In the genomic region with DNA sequence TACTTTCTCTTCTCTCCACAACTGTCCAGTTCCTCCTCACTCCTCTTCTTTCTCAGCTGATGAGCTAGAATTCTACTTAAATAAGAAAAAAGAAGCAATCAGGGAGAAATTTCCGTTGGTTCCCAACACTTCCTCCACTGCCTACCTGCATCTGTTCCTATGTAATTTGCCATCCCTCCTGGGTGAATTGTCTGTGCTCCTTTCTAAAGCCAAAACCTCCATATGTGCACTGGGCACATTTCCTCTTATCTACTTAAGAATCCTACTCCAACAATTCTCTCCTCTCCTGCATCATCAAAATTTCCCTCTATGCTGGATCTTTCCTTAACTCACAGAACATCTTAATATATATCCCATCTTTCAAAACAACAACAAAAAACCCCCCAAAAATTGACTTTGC, we compare ENCODE assay signal across 25 cellular contexts. TPM values are rescaled to one million over a fixed set of nuclear protein-coding genes. Genes with fewer than 3 reads are reported as not detected.
DNase-seq lines count a peak whose midpoint lies in the region; ATAC-seq, FAIRE-seq and TF ChIP-seq lines count a peak whose summit lies in the region.
"Had no signal": no experiment of that assay in that cellular context is flagged by ENCODE, and none has a peak within 500 bp of the region (broad histone marks: within the 10 kb centered on the region; RNA-seq: fewer than 3 reads in every experiment).

No MANE protein-coding gene starts in this region.

- TF ChIP-seq RAD21 in liver (IDR thresholded peaks at IDR 0.05) (no peak), HepG2 (CRISPR knock-in tag; IDR thresholded peaks at IDR 0.05) (no peak)

- BruUV-seq in HepG2 (replicated peaks; lab: Mats Ljungman, UMichigan) = no TSS peak

- H3K4me3 ChIP-seq in liver (ENCODE audit: low read depth in 1 of 3, low read length in 3 of 3) (no peak overlapping the region), HepG2 (replicated peaks in 1 of 3; ENCODE audit: insufficient read depth in 1 of 3, low read depth in 2 of 3, low read length in 3 of 3) (no peak overlapping the region), lower lobe of right lung (peak overlapping the region; percentile 8)
- H3K4me3 ChIP-seq in effector memory CD4-positive, alpha-beta T cell (ENCODE audit: insufficient read depth, low read depth, low read length, poor library complexity, severe bottlenecking) = peak overlapping the region; percentile 13
- H3K4me3 ChIP-seq: BLaER1, GM12878, GM23338 had no signal

- peak overlapping the region; percentile 61 to 73 for H3K27ac ChIP-seq in liver (ENCODE audit: low read depth in 1 of 2, low read length in 2 of 2)
- no peak overlapping the region for H3K27ac ChIP-seq in HepG2 (ENCODE audit: extremely low read length, insufficient read depth, low read length)
- no peak overlapping the region for H3K27ac ChIP-seq in effector memory CD4-positive, alpha-beta T cell (ENCODE audit: insufficient read depth, low read length, poor library complexity, severe bottlenecking)
- no peak overlapping the region for H3K27ac ChIP-seq in lower lobe of right lung
- H3K27ac ChIP-seq: 22Rv1, BLaER1, C4-2B had no signal

- peaks cover 17% of the 10 kb centered on the region for H3K79me2 ChIP-seq in HepG2 (ENCODE audit: insufficient read depth, low read length)

- no peak for TF ChIP-seq CTCF in liver (IDR thresholded peaks at IDR 0.05; ENCODE audit: low read depth, low read length, missing input control)
- TF ChIP-seq CTCF in HepG2 (CRISPR knock-in tag; IDR thresholded peaks at IDR 0.05) = no peak
- TF ChIP-seq CTCF in lower lobe of right lung (IDR thresholded peaks at IDR 0.05) = no peak

- 89% methylated on average over 1 of the region's 1 CpG for WGBS in liver
- 97% methylated on average over 1 of the region's 1 CpG for WGBS in HepG2 (ENCODE audit: low lambda C conversion rate)

- intact Hi-C loops in HepG2 (cut with micrococcal nuclease; ENCODE audit: unreplicated experiment) (no loop called here), lower lobe of right lung (cut with DNase I) (no loop called here)

- CTCF ChIA-PET in HepG2 (lab: Yijun Ruan, JAX; ENCODE audit: low intra/inter-chr PET ratio, low total read pairs) = no interaction called here
- CTCF ChIA-PET in HEK293T (lab: Yijun Ruan, JAX) = no interaction called here

- no peak overlapping the region for H3K9ac ChIP-seq in liver (ENCODE audit: low read depth in 1 of 2, low read length in 2 of 2)
- H3K9ac ChIP-seq in HepG2 (ENCODE audit: insufficient read depth, low read depth, low read length) = no peak overlapping the region
- H3K9ac ChIP-seq: BLaER1 had no signal

- no peak overlapping the region for H2AFZ ChIP-seq in HepG2 (ENCODE audit: low read length)
- H2AFZ ChIP-seq: GM23338 had no signal

- ATAC-seq in HepG2 (no peak), lower lobe of right lung (no peak)
- ATAC-seq: CD8-positive, alpha-beta T cell; GM12878; GM23338; HCT116 had no signal

- no peak for TF ChIP-seq EP300 in HepG2 (IDR thresholded peaks at IDR 0.05; ENCODE audit: low read depth in 2 of 2, low read length in 2 of 2)
- no peak for TF ChIP-seq EP300 in HepG2 (CRISPR knock-in tag; IDR thresholded peaks at IDR 0.05; ENCODE audit: borderline replicate concordance)

- H3K36me3 ChIP-seq in liver (ENCODE audit: control insufficient read depth in 4 of 4, insufficient read depth in 3 of 4, low read depth in 1 of 4, low read length in 3 of 4) (peaks cover 0 to 5% (median under 1%) of the 10 kb centered on the region in 4 donors), HepG2 (replicated peaks in 1 of 2; ENCODE audit: control insufficient read depth in 1 of 2, insufficient read depth in 2 of 2, low read length in 2 of 2) (peaks cover 7 to 25% of the 10 kb centered on the region in 2 experiments; a peak in 4 of 5 replicates), lower lobe of right lung (no peaks in the 10 kb centered on the region)
- no peaks in the 10 kb centered on the region for H3K36me3 ChIP-seq in effector memory CD4-positive, alpha-beta T cell (ENCODE audit: control insufficient read depth, insufficient read depth, low read length)
- H3K36me3 ChIP-seq: BLaER1 had no signal

- no peak for DNase-seq in HepG2 (ENCODE audit: low spot score)
- no peak for DNase-seq in effector memory CD4-positive, alpha-beta T cell
- DNase-seq in lower lobe of right lung = no peak
- no peak for DNase-seq in NK-92 (lab: John Stamatoyannopoulos, UW; ENCODE audit: unreplicated experiment)
- DNase-seq in NCI-H1417 (lab: John Stamatoyannopoulos, UW) = no peak
- no peak for DNase-seq in NCI-H226
- DNase-seq in HEK293T (ENCODE audit: extremely low spot score) = no peak
- DNase-seq: Caco-2; CD4-positive, CD25-positive, alpha-beta regulatory T cell; CD8-positive, alpha-beta T cell; DMS153; DND-41; GDM1; H9; HFFc6 had no signal

- H3K4me2 ChIP-seq in HepG2 (ENCODE audit: low read depth, low read length) = no peak overlapping the region
- H3K4me2 ChIP-seq: BLaER1, GM23338 had no signal

- TF ChIP-seq POLR2A in HepG2 (IDR thresholded peaks at IDR 0.05; ENCODE audit: insufficient read depth in 1 of 2, low read depth in 2 of 2, low read length in 2 of 2) = no peak

- no peak for FAIRE-seq in HepG2 (lab: Jason Lieb, UNC)
- FAIRE-seq: A204.1, GM12878, GM19239 had no signal

- in situ Hi-C loops in HepG2 (cut with HindIII; ENCODE audit: extremely low pct_ligation_motif_present, low pct_unique_long_range_greater_than_20kb) = no loop called here

- H3K9me3 ChIP-seq in liver (ENCODE audit: control insufficient read depth in 4 of 4, low read length in 3 of 4) = no peaks in the 10 kb centered on the region
- H3K9me3 ChIP-seq in HepG2 (ENCODE audit: low read length) = no peaks in the 10 kb centered on the region
- H3K9me3 ChIP-seq in effector memory CD4-positive, alpha-beta T cell (ENCODE audit: control insufficient read depth, low read length) = no peaks in the 10 kb centered on the region
- H3K9me3 ChIP-seq in lower lobe of right lung = no peaks in the 10 kb centered on the region
- H3K9me3 ChIP-seq: BLaER1, Caco-2 had no signal

- H3K27me3 ChIP-seq in liver (ENCODE audit: control insufficient read depth in 4 of 4, insufficient read depth in 4 of 4, low read length in 3 of 4) (no peaks in the 10 kb centered on the region), HepG2 (ENCODE audit: control insufficient read depth in 1 of 2, insufficient read depth in 2 of 2, low read length in 2 of 2) (no peaks in the 10 kb centered on the region), lower lobe of right lung (ENCODE audit: low read depth) (no peaks in the 10 kb centered on the region)
- H3K27me3 ChIP-seq in effector memory CD4-positive, alpha-beta T cell (replicated peaks; ENCODE audit: control insufficient read depth, insufficient read depth, low read length, poor library complexity, severe bottlenecking) = no peaks in the 10 kb centered on the region
- H3K27me3 ChIP-seq: BLaER1 had no signal

- H3K4me1 ChIP-seq in liver (ENCODE audit: control insufficient read depth in 4 of 4, insufficient read depth in 4 of 4, low read length in 3 of 4) = peaks cover 3 to 30% (median 17%) of the 10 kb centered on the region in 4 donors
- peaks cover 38% of the 10 kb centered on the region for H3K4me1 ChIP-seq in HepG2 (ENCODE audit: insufficient read depth, low read length)
- H3K4me1 ChIP-seq in effector memory CD4-positive, alpha-beta T cell (ENCODE audit: control insufficient read depth, insufficient read depth, low read length, poor library complexity, severe bottlenecking) = peaks cover 5% of the 10 kb centered on the region
- no peaks in the 10 kb centered on the region for H3K4me1 ChIP-seq in lower lobe of right lung
- H3K4me1 ChIP-seq: BLaER1 had no signal

- no peaks in the 10 kb centered on the region for H4K20me1 ChIP-seq in HepG2 (ENCODE audit: insufficient read depth, low read length)
- H4K20me1 ChIP-seq: BLaER1 had no signal

- POLR2A ChIA-PET in HepG2 (lab: Yijun Ruan, JAX) (interaction anchor here (1.1 kb wide), 1 partner anchor 13 kb away, joined by 3 read pairs; no protein-coding TSS in a partner anchor), HEK293T (lab: Yijun Ruan, JAX) (no interaction called here)

RNA-seq across cellular contexts. Expression of a gene that starts 35.2 kb away (rescaled TPM):
- total RNA-seq in liver = 1 to 10 TPM; 2.3 to 4.5 TPM
- 1 to 10 TPM in 1 of 2 donors, under 1 TPM in 1; 0.72 to 1.0 TPM for polyA plus RNA-seq in liver
- total RNA-seq in HepG2 (2016; rRNA removed; fragmentation: Illumina TruSeq; extraction: Trizol) = not detected in 2 replicates
- not detected in 2 replicates for total RNA-seq in HepG2 (2016; cell fraction: cytosol; rRNA removed; fragmentation: Illumina TruSeq; extraction: Trizol; ENCODE audit: low read depth)
- total RNA-seq in HepG2 (2016; cell fraction: insoluble cytoplasmic fraction; rRNA removed; fragmentation: Illumina TruSeq; extraction: Trizol) = not detected in 2 replicates
- total RNA-seq in HepG2 (2016; cell fraction: membrane; rRNA removed; fragmentation: Illumina TruSeq; extraction: Trizol) = not detected in 2 replicates
- not detected in 2 replicates for total RNA-seq in HepG2 (2016; cell fraction: nucleus; rRNA removed; fragmentation: Illumina TruSeq; extraction: Trizol)
- polyA plus RNA-seq in HepG2 (2011; rRNA removed) = not detected in 2 replicates
- not detected in 2 replicates for polyA plus RNA-seq in HepG2 (2011; cell fraction: cytosol; rRNA removed)
- polyA plus RNA-seq in HepG2 (2011; cell fraction: nucleus; rRNA removed) = not detected in 2 replicates
- not detected in 2 replicates for polyA plus RNA-seq in HepG2 (2012)
- polyA plus RNA-seq in HepG2 (2016; cell fraction: cytosol; fragmentation: Illumina TruSeq; extraction: Trizol; ENCODE audit: low read depth) = not detected in 2 replicates
- polyA plus RNA-seq in HepG2 (2016; cell fraction: insoluble cytoplasmic fraction; fragmentation: Illumina TruSeq; extraction: Trizol; ENCODE audit: low read depth) = not detected in 2 replicates
- polyA plus RNA-seq in HepG2 (2016; cell fraction: membrane; fragmentation: Illumina TruSeq; extraction: Trizol; ENCODE audit: low read depth) = not detected in 2 replicates
- not detected in 2 replicates for polyA plus RNA-seq in HepG2 (2016; cell fraction: nucleus; fragmentation: Illumina TruSeq; extraction: Trizol; ENCODE audit: insufficient read depth, low read depth)
- not detected in 2 replicates for polyA minus RNA-seq in HepG2 (2011; rRNA and poly(A)+ RNA removed; ENCODE audit: low replicate concordance)
- not detected in 2 replicates for polyA minus RNA-seq in HepG2 (2011; cell fraction: cytosol; rRNA and poly(A)+ RNA removed)
- not detected in 2 replicates for polyA minus RNA-seq in HepG2 (2011; cell fraction: nucleus; rRNA and poly(A)+ RNA removed)
- total RNA-seq in lower lobe of right lung = 13.4 TPM
- total RNA-seq: Caco-2, GM23338, H4, H9 had no signal
- polyA plus RNA-seq: GM23338 had no signal

RNA-seq across cellular contexts. Expression of a gene that starts 47.2 kb away (rescaled TPM):
- 10 to 100 TPM; 13.0 to 20.8 TPM for total RNA-seq in liver
- 10 to 100 TPM in 1 of 2 donors, 1 to 10 TPM in 1; 2.8 to 11.3 TPM for polyA plus RNA-seq in liver
- not detected in 2 replicates for total RNA-seq in HepG2 (2016; rRNA removed; fragmentation: Illumina TruSeq; extraction: Trizol)
- total RNA-seq in HepG2 (2016; cell fraction: cytosol; rRNA removed; fragmentation: Illumina TruSeq; extraction: Trizol; ENCODE audit: low read depth) = not detected in 2 replicates
- not detected in 2 replicates for total RNA-seq in HepG2 (2016; cell fraction: insoluble cytoplasmic fraction; rRNA removed; fragmentation: Illumina TruSeq; extraction: Trizol)
- total RNA-seq in HepG2 (2016; cell fraction: membrane; rRNA removed; fragmentation: Illumina TruSeq; extraction: Trizol) = not detected in 2 replicates
- total RNA-seq in HepG2 (2016; cell fraction: nucleus; rRNA removed; fragmentation: Illumina TruSeq; extraction: Trizol) = not detected in 2 replicates
- polyA plus RNA-seq in HepG2 (2011; rRNA removed) = not detected in 2 replicates
- polyA plus RNA-seq in HepG2 (2011; cell fraction: cytosol; rRNA removed) = not detected in 2 replicates
- not detected in 2 replicates for polyA plus RNA-seq in HepG2 (2011; cell fraction: nucleus; rRNA removed)
- not detected in 2 replicates for polyA plus RNA-seq in HepG2 (2012)
- not detected in 2 replicates for polyA plus RNA-seq in HepG2 (2016; cell fraction: cytosol; fragmentation: Illumina TruSeq; extraction: Trizol; ENCODE audit: low read depth)
- not detected in 2 replicates for polyA plus RNA-seq in HepG2 (2016; cell fraction: insoluble cytoplasmic fraction; fragmentation: Illumina TruSeq; extraction: Trizol; ENCODE audit: low read depth)
- not detected in 2 replicates for polyA plus RNA-seq in HepG2 (2016; cell fraction: membrane; fragmentation: Illumina TruSeq; extraction: Trizol; ENCODE audit: low read depth)
- polyA plus RNA-seq in HepG2 (2016; cell fraction: nucleus; fragmentation: Illumina TruSeq; extraction: Trizol; ENCODE audit: insufficient read depth, low read depth) = not detected in 2 replicates
- polyA minus RNA-seq in HepG2 (2011; rRNA and poly(A)+ RNA removed; ENCODE audit: low replicate concordance) = 0.02 TPM in 1 of 2 replicates, not detected in the other
- polyA minus RNA-seq in HepG2 (2011; cell fraction: cytosol; rRNA and poly(A)+ RNA removed) = not detected in 2 replicates
- not detected in 2 replicates for polyA minus RNA-seq in HepG2 (2011; cell fraction: nucleus; rRNA and poly(A)+ RNA removed)
- 59.4 TPM for total RNA-seq in lower lobe of right lung
- total RNA-seq: H4 had no signal

Comparison
In these comparisons a context has a peak if more than half of its experiments do, and no peak if none do; other contexts are left out.
1. H3K27ac ChIP-seq: peak in liver (2 of 2); none in HepG2 (single experiment), effector memory CD4-positive, alpha-beta T cell (single experiment) and lower lobe of right lung (single experiment).
2. RNA of a gene that starts 47.2 kb away (total RNA-seq): 59.4 TPM in lower lobe of right lung (single experiment) and 13.0 to 20.8 TPM in liver; not detected in HepG2; every median in the first group is over 10 times any median in the second.
3. H3K4me3 ChIP-seq: peak in effector memory CD4-positive, alpha-beta T cell (single experiment) and lower lobe of right lung (single experiment); none in liver (0 of 3) and HepG2 (0 of 3).